Comparison of ENCODE assay signal across 8 cellular contexts in the genomic region with DNA sequence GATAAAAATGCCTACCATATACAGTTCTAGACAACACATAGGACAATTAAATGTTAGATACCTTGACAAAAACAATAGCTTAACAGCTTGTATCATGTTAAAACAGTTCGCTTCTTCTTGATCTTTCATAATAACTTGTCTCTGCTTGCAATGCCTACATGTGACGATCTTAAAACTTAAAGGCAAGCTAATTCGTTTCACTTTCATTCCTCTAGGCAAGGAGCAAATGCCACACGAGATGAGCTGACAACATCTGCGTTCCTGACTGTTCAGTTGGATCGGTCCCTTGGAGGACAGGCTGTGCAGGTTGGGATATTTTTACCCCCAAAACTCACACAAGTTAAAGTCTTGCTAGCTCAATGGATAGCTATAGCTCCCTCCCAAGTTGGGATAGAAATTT. TPM values are rescaled to one million over a fixed set of nuclear protein-coding genes. Genes with fewer than 3 reads are reported as not detected.
DNase-seq lines count a peak whose midpoint lies in the region; ATAC-seq and TF ChIP-seq lines count a peak whose summit lies in the region.

No MANE protein-coding gene starts in this region.

- no peaks in the 10 kb centered on the region for H4K20me1 ChIP-seq in osteoblast (ENCODE audit: insufficient read depth, low read length)

- no peaks in the 10 kb centered on the region for H3K9me3 Mint-ChIP-seq in activated CD4-positive, alpha-beta T cell treated with anti-CD3 and anti-CD28 coated beads, Interleukin-2, amount 10 ng/mL, durations not matched to agents 7 days and 5 days

- no peaks in the 10 kb centered on the region for H3K4me1 ChIP-seq in osteoblast (ENCODE audit: insufficient read depth, low read length)

- POLR2A ChIA-PET in activated CD4-positive, alpha-beta T cell treated with anti-CD3 and anti-CD28 coated beads, Interleukin-2, amount 10 ng/mL, durations not matched to agents 7 days and 5 days (lab: Charles Lee) = no interaction called here

- ATAC-seq in HG02884 (IDR thresholded peaks at IDR 0.05; ENCODE audit: unreplicated experiment) (peak; percentile 69), T-helper 17 cell (peak; percentile 67)

- no peaks in the 10 kb centered on the region for H3K36me3 ChIP-seq in osteoblast (ENCODE audit: insufficient read depth, low read length)

- no peaks in the 10 kb centered on the region for H3K36me3 Mint-ChIP-seq in activated CD4-positive, alpha-beta T cell treated with anti-CD3 and anti-CD28 coated beads, Interleukin-2, amount 10 ng/mL, durations not matched to agents 7 days and 5 days (ENCODE audit: low read depth)
- peaks cover 4% of the 10 kb centered on the region for H3K36me3 Mint-ChIP-seq in T-helper 17 cell (ENCODE audit: low read depth)

- H3K9me3 ChIP-seq in T-helper 17 cell (ENCODE audit: control insufficient read depth, low read length, poor library complexity, severe bottlenecking) (no peaks in the 10 kb centered on the region), osteoblast (ENCODE audit: low read depth, low read length) (no peaks in the 10 kb centered on the region)

- peak overlapping the region; percentile 61 for H3K4me2 ChIP-seq in osteoblast (ENCODE audit: insufficient read depth, low read length)

- CTCF ChIA-PET in activated CD4-positive, alpha-beta T cell treated with anti-CD3 and anti-CD28 coated beads, Interleukin-2, amount 10 ng/mL, durations not matched to agents 7 days and 5 days (lab: Charles Lee) = interaction anchor here (0.6 to 1.9 kb wide), 4 partner anchors 10 to 51 kb away, joined by 3 to 16 read pairs (median 4); no protein-coding TSS in a partner anchor

- H2AFZ ChIP-seq in osteoblast (ENCODE audit: low read length) = peak overlapping the region; percentile 79

- TF ChIP-seq CTCF in osteoblast (IDR thresholded peaks at IDR 0.05; ENCODE audit: extremely low read depth, low read depth, low read length) = no peak

- peak overlapping the region; percentile 49 for H3K4me3 Mint-ChIP-seq in activated CD4-positive, alpha-beta T cell treated with anti-CD3 and anti-CD28 coated beads, Interleukin-2, amount 10 ng/mL, durations not matched to agents 7 days and 5 days
- peak overlapping the region; percentile 81 for H3K4me3 Mint-ChIP-seq in T-helper 17 cell

- H3K4me1 Mint-ChIP-seq in activated CD4-positive, alpha-beta T cell treated with anti-CD3 and anti-CD28 coated beads, Interleukin-2, amount 10 ng/mL, durations not matched to agents 7 days and 5 days = peaks cover 36% of the 10 kb centered on the region
- H3K4me1 Mint-ChIP-seq in T-helper 17 cell = peaks cover 27% of the 10 kb centered on the region

- H3K4me3 ChIP-seq in osteoblast (ENCODE audit: insufficient read depth, low read length) = peak overlapping the region; percentile 44

- peak; percentile 42 for DNase-seq in activated CD4-positive, alpha-beta T cell treated with anti-CD3 and anti-CD28 coated beads, Interleukin-2, amount 10 ng/mL, durations not matched to agents 7 days and 5 days
- DNase-seq in activated CD4-positive, alpha-beta T cell treated with anti-CD3 and anti-CD28 coated beads, Interleukin-2, amount 50 U/mL, for 4 hours = no peak
- DNase-seq in T-helper 17 cell (no peak), osteoblast (ENCODE audit: insufficient read length, low spot score, missing footprints) (no peak), activated gamma-delta T cell treated with Interleukin-2 at 50 U/mL for 16 hours (no peak), NCI-H2081 (lab: John Stamatoyannopoulos, UW) (no peak), GF-D8 (lab: John Stamatoyannopoulos, UW) (no peak)

- H3K27ac ChIP-seq in osteoblast (ENCODE audit: low read depth, low read length) = no peak overlapping the region

- H3K27me3 ChIP-seq in osteoblast (ENCODE audit: insufficient read depth, low read length) = no peaks in the 10 kb centered on the region

- no peaks in the 10 kb centered on the region for H3K79me2 ChIP-seq in osteoblast (ENCODE audit: insufficient read depth, low read length)

- peaks cover 5% of the 10 kb centered on the region for H3K27me3 Mint-ChIP-seq in activated CD4-positive, alpha-beta T cell treated with anti-CD3 and anti-CD28 coated beads, Interleukin-2, amount 10 ng/mL, durations not matched to agents 7 days and 5 days
- peaks cover 19% of the 10 kb centered on the region for H3K27me3 Mint-ChIP-seq in T-helper 17 cell

- H3K27ac Mint-ChIP-seq in activated CD4-positive, alpha-beta T cell treated with anti-CD3 and anti-CD28 coated beads, Interleukin-2, amount 10 ng/mL, durations not matched to agents 7 days and 5 days = peak overlapping the region; percentile 84
- H3K27ac Mint-ChIP-seq in T-helper 17 cell = peak overlapping the region; percentile 72

RNA-seq across cellular contexts. Expression of gene ARL4A, which starts 51.6 kb away (rescaled TPM):
- 10 to 100 TPM; 13.9 to 14.9 TPM for total RNA-seq in activated CD4-positive, alpha-beta T cell treated with anti-CD3 and anti-CD28 coated beads, Interleukin-2, amount 10 ng/mL, durations not matched to agents 7 days and 5 days
- total RNA-seq in T-helper 17 cell = 100 to 1,000 TPM in 1 of 2 donors, 10 to 100 TPM in 1; 92.1 to 122 TPM
- 20.6 and 25.3 TPM in 2 replicates for total RNA-seq in osteoblast
